15 cellular contexts compared by ENCODE assay signal in the genomic region with DNA sequence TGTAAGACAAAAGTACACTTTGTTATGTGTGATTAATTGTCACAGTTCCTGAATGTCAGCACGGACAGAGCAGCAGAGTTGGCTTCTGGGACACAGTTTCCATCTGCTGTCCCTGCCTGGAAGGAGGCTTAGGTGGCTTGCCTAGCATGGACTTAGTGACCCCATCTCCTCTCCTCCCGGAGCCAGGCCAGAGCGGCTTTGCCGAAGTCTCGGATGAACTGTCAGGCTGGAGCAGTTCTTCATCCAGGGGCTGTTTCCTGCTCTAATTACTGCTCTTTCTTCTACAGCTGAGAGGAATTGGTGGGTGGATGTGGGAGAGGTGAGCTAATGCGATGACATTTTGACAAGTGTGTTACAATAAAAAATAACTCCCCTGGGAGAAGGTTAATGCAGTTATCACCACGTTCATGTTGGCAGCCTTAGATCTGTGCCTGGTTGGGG.
A peak's percentile ranks its signal among the peaks of the same experiment; 100 is the strongest.
DNase-seq lines count a peak whose midpoint lies in the region; ATAC-seq and TF ChIP-seq lines count a peak whose summit lies in the region.
"Had no signal": no experiment of that assay in that cellular context is flagged by ENCODE, and none has a peak within 500 bp of the region (broad histone marks: within the 10 kb centered on the region; RNA-seq: fewer than 3 reads in every experiment).

No MANE protein-coding gene starts in this region.

- intact Hi-C loops in ascending aorta (cut with DNase I): no loop called here
- intact Hi-C loops in CD4-positive, alpha-beta memory T cell (cut with micrococcal nuclease): no loop called here
- intact Hi-C loops in colonic mucosa (cut with DNase I): no loop called here

- no peak overlapping the region for H3K4me3 Mint-ChIP-seq in stimulated activated naive CD8-positive, alpha-beta T cell treated with anti-CD3 and anti-CD28 coated beads, Interleukin-15, amount 100 ng/mL, for 72 hours
- no peak overlapping the region for H3K4me3 Mint-ChIP-seq in HFFc6
- H3K4me3 Mint-ChIP-seq in CD4-positive, alpha-beta memory T cell: no peak overlapping the region
- H3K4me3 Mint-ChIP-seq: activated B cell treated with CpG ODN at 0.5 μM for 24 hours, immature natural killer cell had no signal

- peaks cover 5 to 33% of the 10 kb centered on the region in 2 donors for H3K4me1 ChIP-seq in ascending aorta
- no peaks in the 10 kb centered on the region for H3K4me1 ChIP-seq in CD4-positive, alpha-beta memory T cell (ENCODE audit: insufficient read depth, low read length)
- H3K4me1 ChIP-seq in colonic mucosa: no peaks in the 10 kb centered on the region
- H3K4me1 ChIP-seq: parathyroid adenoma had no signal

- peaks cover 19% of the 10 kb centered on the region for H3K4me1 Mint-ChIP-seq in stimulated activated naive CD8-positive, alpha-beta T cell treated with anti-CD3 and anti-CD28 coated beads, Interleukin-15, amount 100 ng/mL, for 72 hours
- H3K4me1 Mint-ChIP-seq in HFFc6 (ENCODE audit: low read depth): peaks cover 11% of the 10 kb centered on the region
- peaks cover 0 to 2% (median 0%) of the 10 kb centered on the region in 4 donors for H3K4me1 Mint-ChIP-seq in CD4-positive, alpha-beta memory T cell

- no peaks in the 10 kb centered on the region for H3K9me3 Mint-ChIP-seq in stimulated activated naive CD8-positive, alpha-beta T cell treated with anti-CD3 and anti-CD28 coated beads, Interleukin-15, amount 100 ng/mL, for 72 hours
- H3K9me3 Mint-ChIP-seq in HFFc6: no peaks in the 10 kb centered on the region
- H3K9me3 Mint-ChIP-seq in CD4-positive, alpha-beta memory T cell: peaks cover 0 to 6% (median 0%) of the 10 kb centered on the region in 8 donors
- H3K9me3 Mint-ChIP-seq: activated B cell treated with CpG ODN at 0.5 μM for 24 hours; activated naive CD4-positive, alpha-beta T cell treated with anti-CD3 and anti-CD28 coated beads, Interleukin-2, amount 50 U/mL, for 72 hours; immature natural killer cell had no signal

- TF ChIP-seq CTCF in ascending aorta (IDR thresholded peaks at IDR 0.05) (no peak), HFFc6 (IDR thresholded peaks at IDR 0.05) (no peak), colonic mucosa (IDR thresholded peaks at IDR 0.05) (no peak)

- POLR2A ChIA-PET in CD4-positive, alpha-beta memory T cell (lab: Charles Lee; ENCODE audit: partially characterized antibody): no interaction called here

- H3K36me3 ChIP-seq in ascending aorta (no peaks in the 10 kb centered on the region), colonic mucosa (no peaks in the 10 kb centered on the region)
- no peaks in the 10 kb centered on the region for H3K36me3 ChIP-seq in CD4-positive, alpha-beta memory T cell (ENCODE audit: insufficient read depth, low read length)

- H3K27me3 ChIP-seq in ascending aorta: no peaks in the 10 kb centered on the region
- peaks cover 12% of the 10 kb centered on the region for H3K27me3 ChIP-seq in CD4-positive, alpha-beta memory T cell (ENCODE audit: insufficient read depth, low read length)
- H3K27me3 ChIP-seq in colonic mucosa: no peaks in the 10 kb centered on the region

- H3K9me3 ChIP-seq in ascending aorta: no peaks in the 10 kb centered on the region
- H3K9me3 ChIP-seq in CD4-positive, alpha-beta memory T cell (ENCODE audit: control insufficient read depth in 1 of 2, low read length in 2 of 2): no peaks in the 10 kb centered on the region
- no peaks in the 10 kb centered on the region for H3K9me3 ChIP-seq in colonic mucosa

- H3K4me3 ChIP-seq in ascending aorta (peak overlapping the region in 1 of 2 donors; percentile 17), colonic mucosa (no peak overlapping the region)
- H3K4me3 ChIP-seq in CD4-positive, alpha-beta memory T cell (ENCODE audit: low read length in 2 of 2): no peak overlapping the region

- peak; percentile 45 for ATAC-seq in stimulated activated naive CD8-positive, alpha-beta T cell treated with anti-CD3 and anti-CD28 coated beads, Interleukin-15, Interleukin-2, amounts not matched to agents 100 U/mL and 50 U/mL, for 24 hours
- no peak for ATAC-seq in stimulated activated naive CD8-positive, alpha-beta T cell treated with anti-CD3 and anti-CD28 coated beads, Interleukin-15, amount 100 ng/mL, for 72 hours
- ATAC-seq: activated naive CD4-positive, alpha-beta T cell treated with anti-CD3 and anti-CD28 coated beads, Interleukin-2, amount 50 U/mL, for 72 hours; Panc1 had no signal

- peak overlapping the region in 1 of 2 donors; percentile 93 for H3K27ac Mint-ChIP-seq in stimulated activated naive CD8-positive, alpha-beta T cell treated with anti-CD3 and anti-CD28 coated beads, Interleukin-15, amount 100 ng/mL, for 72 hours
- H3K27ac Mint-ChIP-seq in HFFc6: no peak overlapping the region
- H3K27ac Mint-ChIP-seq in CD4-positive, alpha-beta memory T cell: no peak overlapping the region
- H3K27ac Mint-ChIP-seq: activated B cell treated with CpG ODN at 0.5 μM for 24 hours; activated naive CD4-positive, alpha-beta T cell treated with anti-CD3 and anti-CD28 coated beads, Interleukin-2, amount 50 U/mL, for 72 hours; immature natural killer cell had no signal

- CTCF ChIA-PET in CD4-positive, alpha-beta memory T cell (lab: Charles Lee; ENCODE audit: partially characterized antibody): interaction anchor here (1.3 kb wide), 2 partner anchors 9 to 16 kb away, joined by 3 read pairs; no protein-coding TSS in a partner anchor

- H3K36me3 Mint-ChIP-seq in HFFc6 (ENCODE audit: low read depth): no peaks in the 10 kb centered on the region
- H3K36me3 Mint-ChIP-seq in CD4-positive, alpha-beta memory T cell: no peaks in the 10 kb centered on the region
- H3K36me3 Mint-ChIP-seq: activated naive CD4-positive, alpha-beta T cell treated with anti-CD3 and anti-CD28 coated beads, Interleukin-2, amount 50 U/mL, for 72 hours had no signal

- no peak overlapping the region for H3K9ac ChIP-seq in colonic mucosa (ENCODE audit: low read depth in 2 of 2, low read length in 2 of 2)
- H3K9ac ChIP-seq: parathyroid adenoma had no signal

- H3K27ac ChIP-seq in ascending aorta: peak overlapping the region; percentile 13 to 35
- no peak overlapping the region for H3K27ac ChIP-seq in CD4-positive, alpha-beta memory T cell (ENCODE audit: low read depth, low read length)
- no peak overlapping the region for H3K27ac ChIP-seq in colonic mucosa
- H3K27ac ChIP-seq: parathyroid adenoma had no signal

- H3K27me3 Mint-ChIP-seq in stimulated activated naive CD8-positive, alpha-beta T cell treated with anti-CD3 and anti-CD28 coated beads, Interleukin-15, amount 100 ng/mL, for 72 hours: no peaks in the 10 kb centered on the region
- peaks cover 27% of the 10 kb centered on the region for H3K27me3 Mint-ChIP-seq in HFFc6 (ENCODE audit: insufficient read depth)
- H3K27me3 Mint-ChIP-seq in CD4-positive, alpha-beta memory T cell: peaks cover 25 to 35% of the 10 kb centered on the region in 2 donors
- H3K27me3 Mint-ChIP-seq: activated B cell treated with CpG ODN at 0.5 μM for 24 hours had no signal

- DNase-seq in stimulated activated naive CD8-positive, alpha-beta T cell treated with anti-CD3 and anti-CD28 coated beads, Interleukin-15, Interleukin-2, amounts not matched to agents 100 U/mL and 50 U/mL, for 24 hours: no peak
- no peak for DNase-seq in stimulated activated naive CD8-positive, alpha-beta T cell treated with anti-CD3 and anti-CD28 coated beads, Interleukin-15, amount 100 ng/mL, for 72 hours
- DNase-seq in ascending aorta (ENCODE audit: low spot score in 2 of 2) (peak in 1 of 2 donors; percentile 65), lung microvascular endothelial cell (ENCODE audit: low read depth in 2 of 2) (peak; percentile 39 to 53), HFFc6 (no peak), colonic mucosa (no peak), activated gamma-delta T cell treated with Interleukin-2 at 50 U/mL for 16 hours (no peak)
- DNase-seq in CD4-positive, alpha-beta memory T cell: no peak
- DNase-seq: activated B cell treated with CpG ODN at 0.5 μM for 24 hours; immature natural killer cell; NCI-H345; stimulated activated CD4-positive, alpha-beta T cell treated with anti-CD3 and anti-CD28 coated beads, Interleukin-15, amount 100 ng/mL, for 24 hours had no signal

Comparison
In these comparisons a context has a peak if more than half of its experiments do, and no peak if none do; other contexts are left out.
1. DNase-seq: peak in lung microvascular endothelial cell (2 of 2); none in stimulated activated naive CD8-positive, alpha-beta T cell treated with anti-CD3 and anti-CD28 coated beads, Interleukin-15, Interleukin-2, amounts not matched to agents 100 U/mL and 50 U/mL, for 24 hours (single experiment), stimulated activated naive CD8-positive, alpha-beta T cell treated with anti-CD3 and anti-CD28 coated beads, Interleukin-15, amount 100 ng/mL, for 72 hours (0 of 2), HFFc6 (single experiment), CD4-positive, alpha-beta memory T cell (0 of 5), colonic mucosa (single experiment) and activated gamma-delta T cell treated with Interleukin-2 at 50 U/mL for 16 hours (single experiment).
2. H3K27ac ChIP-seq: peak in ascending aorta (2 of 2); none in CD4-positive, alpha-beta memory T cell (single experiment) and colonic mucosa (single experiment).